9 cellular contexts compared by ENCODE assay signal in the genomic region with DNA sequence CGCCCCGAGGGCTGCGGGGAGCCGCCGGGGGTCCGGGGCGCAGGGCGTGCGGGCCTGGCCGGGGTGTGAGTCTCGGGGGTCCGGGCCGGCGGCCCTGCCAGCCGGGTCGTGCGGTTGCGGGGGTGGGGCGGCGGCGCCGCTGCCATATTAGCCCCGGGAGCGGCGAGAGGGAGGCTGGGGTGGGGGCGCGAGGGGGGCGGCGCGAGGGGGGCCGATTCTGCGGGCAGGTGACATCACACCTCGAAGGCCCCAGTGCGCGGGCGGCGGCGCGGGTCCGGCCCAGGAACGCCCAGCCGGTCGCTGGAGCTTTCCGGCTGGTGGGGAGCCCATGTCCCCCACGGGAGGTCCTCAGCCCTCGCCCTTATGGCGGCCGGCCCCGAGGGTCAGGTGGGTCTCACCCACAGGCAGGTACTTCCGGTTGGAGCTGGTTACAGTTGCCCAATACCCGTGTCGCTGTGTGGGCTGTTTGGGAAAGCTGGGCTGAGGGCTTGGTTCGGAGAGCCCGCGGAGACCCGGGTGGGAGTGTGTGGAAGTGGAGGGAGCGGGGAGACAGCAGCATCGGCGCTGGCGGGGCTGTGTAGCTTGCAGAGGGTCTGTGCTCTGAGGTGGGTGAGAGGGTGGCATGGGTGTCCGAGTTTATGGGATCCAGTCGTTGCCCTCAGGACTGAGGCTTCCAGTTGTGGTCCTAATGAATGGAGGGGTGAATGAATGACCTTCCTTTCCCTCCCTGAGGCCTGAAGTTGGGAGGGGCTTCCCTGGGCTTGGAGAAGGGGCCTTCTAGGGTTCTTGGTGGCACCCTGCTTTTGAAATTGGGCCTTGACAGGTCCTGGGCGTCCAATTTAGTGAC. TPM values are rescaled to one million over a fixed set of nuclear protein-coding genes. Genes with fewer than 3 reads are reported as not detected.
DNase-seq lines count a peak whose midpoint lies in the region; ATAC-seq and TF ChIP-seq lines count a peak whose summit lies in the region.
"Had no signal": no experiment of that assay in that cellular context is flagged by ENCODE, and none has a peak within 500 bp of the region (broad histone marks: within the 10 kb centered on the region; RNA-seq: fewer than 3 reads in every experiment).

No MANE protein-coding gene starts in this region.

- H3K4me1 ChIP-seq in PC-9 (replicated peaks; ENCODE audit: insufficient read depth) (peaks cover 25% of the 10 kb centered on the region), mononuclear cell (ENCODE audit: insufficient read depth, low read length) (peaks cover 75% of the 10 kb centered on the region), urinary bladder (ENCODE audit: insufficient read depth) (no peaks in the 10 kb centered on the region)

- H3K27me3 ChIP-seq in GM06990 (replicated peaks; ENCODE audit: control insufficient read depth, insufficient read depth, low read length) (no peaks in the 10 kb centered on the region), PC-9 (ENCODE audit: insufficient read depth, low read depth) (no peaks in the 10 kb centered on the region), mononuclear cell (ENCODE audit: insufficient read depth, low read length) (no peaks in the 10 kb centered on the region)

- H3K9me3 ChIP-seq in PC-9 (ENCODE audit: insufficient read depth, low read depth) (no peaks in the 10 kb centered on the region), mononuclear cell (ENCODE audit: low read depth, low read length) (no peaks in the 10 kb centered on the region)

- DNase-seq in GM06990 (ENCODE audit: extremely low read depth, insufficient read length): no peak
- DNase-seq in PC-9: no peak
- DNase-seq in central memory CD4-positive, alpha-beta T cell: peak; percentile 42
- DNase-seq in effector CD4-positive, alpha-beta T cell: no peak

- ATAC-seq in HG02588 (IDR thresholded peaks at IDR 0.05; ENCODE audit: unreplicated experiment) (no peak), HG02981 (IDR thresholded peaks at IDR 0.05; ENCODE audit: unreplicated experiment) (no peak)

- peaks cover 51% of the 10 kb centered on the region for H4K20me1 ChIP-seq in PC-9 (ENCODE audit: insufficient read depth)

- no peaks in the 10 kb centered on the region for H3K9me2 ChIP-seq in PC-9 (ENCODE audit: insufficient read depth)

- TF ChIP-seq CTCF in GM06990 (IDR thresholded peaks at IDR 0.05; ENCODE audit: insufficient read depth, low read length, poor library complexity, severe bottlenecking) (no peak), PC-9 (conservative IDR thresholded peaks at IDR 0.05) (no peak)

- WGBS in urinary bladder: under 1% methylated on average over 63 of the region's 63 CpGs

- H3K27ac ChIP-seq in PC-9 (peak overlapping the region; percentile 86; the same call in 1 of the 2 replicates), urinary bladder (ENCODE audit: low read depth) (peak overlapping the region; percentile 95)

- CTCF ChIA-PET in PC-9 (lab: Charles Lee): interaction anchor here (0.5 kb wide), 1 partner anchor 423 kb away, joined by 3 read pairs; no protein-coding TSS in a partner anchor

- H3K4me3 ChIP-seq in GM06990 (replicated peaks; ENCODE audit: low read depth, low read length): peak overlapping the region; percentile 92
- peak overlapping the region; percentile 80 for H3K4me3 ChIP-seq in PC-9
- H3K4me3 ChIP-seq in mononuclear cell (ENCODE audit: low read length): peak overlapping the region; percentile 80
- peak overlapping the region; percentile 96 for H3K4me3 ChIP-seq in urinary bladder (ENCODE audit: low read depth, low read length)

- H2AFZ ChIP-seq in PC-9: no peak overlapping the region

- BruUV-seq in PC-9 (replicated peaks; lab: Mats Ljungman, UMichigan): no TSS peak

- peaks cover 12% of the 10 kb centered on the region for H3K36me3 ChIP-seq in GM06990 (ENCODE audit: control insufficient read depth, insufficient read depth, low read length)
- no peaks in the 10 kb centered on the region; the same call in 1 of the 2 replicates for H3K36me3 ChIP-seq in PC-9 (ENCODE audit: low read depth)
- H3K36me3 ChIP-seq in urinary bladder (ENCODE audit: insufficient read depth): no peaks in the 10 kb centered on the region

- intact Hi-C loops in PC-9 (cut with micrococcal nuclease; ENCODE audit: unreplicated experiment): no loop called here

- POLR2A ChIA-PET in PC-9 (lab: Charles Lee; ENCODE audit: unreplicated experiment): no interaction called here

- peaks cover 57% of the 10 kb centered on the region for H3K79me2 ChIP-seq in PC-9 (ENCODE audit: low read depth)

- peak overlapping the region; percentile 100 for H3K4me2 ChIP-seq in PC-9

- peaks cover 23% of the 10 kb centered on the region; the same call in 1 of the 2 replicates for H3F3A ChIP-seq in PC-9 (ENCODE audit: insufficient read depth, low read depth)

RNA-seq across cellular contexts. Expression of a gene that starts 0.8 kb away (rescaled TPM):
- total RNA-seq in PC-9 (2021) (205 and 249 TPM in 2 replicates), mononuclear cell (61.2 TPM), urinary bladder (15.0 TPM)
- 193 TPM for polyA plus RNA-seq in urinary bladder

RNA-seq across cellular contexts. Expression of a gene that starts 5.6 kb away (rescaled TPM):
- total RNA-seq in PC-9 (2021) (47.9 and 61.5 TPM in 2 replicates), mononuclear cell (49.7 TPM), urinary bladder (16.4 TPM)
- 40.2 TPM for polyA plus RNA-seq in urinary bladder

RNA-seq across cellular contexts. Expression of a gene that starts 16.7 kb away (rescaled TPM):
- total RNA-seq in PC-9 (2021): 0.43 and 0.94 TPM in 2 replicates
- total RNA-seq in mononuclear cell: 0.10 TPM
- not detected for total RNA-seq in urinary bladder
- polyA plus RNA-seq in urinary bladder: 0.85 TPM
- total RNA-seq: T-helper 2 cell treated with Interferon-gamma antibody and Interleukin-4, amounts not matched to agents 100 ng/mL and 5 ng/mL, for 36 hours had no signal

RNA-seq across cellular contexts. Expression of a gene that starts 23.3 kb away (rescaled TPM):
- total RNA-seq in PC-9 (2021) (43.2 and 46.8 TPM in 2 replicates), mononuclear cell (36.9 TPM), urinary bladder (20.0 TPM)
- 26.0 TPM for polyA plus RNA-seq in urinary bladder

RNA-seq across cellular contexts. Expression of a gene that starts 39.6 kb away (rescaled TPM):
- total RNA-seq in PC-9 (2021): 30.0 and 34.2 TPM in 2 replicates
- total RNA-seq in mononuclear cell: 2.1 TPM
- 11.2 TPM for total RNA-seq in urinary bladder
- polyA plus RNA-seq in urinary bladder: 5.8 TPM
